Comparison of ENCODE assay signal across 14 cellular contexts in the genomic region with DNA sequence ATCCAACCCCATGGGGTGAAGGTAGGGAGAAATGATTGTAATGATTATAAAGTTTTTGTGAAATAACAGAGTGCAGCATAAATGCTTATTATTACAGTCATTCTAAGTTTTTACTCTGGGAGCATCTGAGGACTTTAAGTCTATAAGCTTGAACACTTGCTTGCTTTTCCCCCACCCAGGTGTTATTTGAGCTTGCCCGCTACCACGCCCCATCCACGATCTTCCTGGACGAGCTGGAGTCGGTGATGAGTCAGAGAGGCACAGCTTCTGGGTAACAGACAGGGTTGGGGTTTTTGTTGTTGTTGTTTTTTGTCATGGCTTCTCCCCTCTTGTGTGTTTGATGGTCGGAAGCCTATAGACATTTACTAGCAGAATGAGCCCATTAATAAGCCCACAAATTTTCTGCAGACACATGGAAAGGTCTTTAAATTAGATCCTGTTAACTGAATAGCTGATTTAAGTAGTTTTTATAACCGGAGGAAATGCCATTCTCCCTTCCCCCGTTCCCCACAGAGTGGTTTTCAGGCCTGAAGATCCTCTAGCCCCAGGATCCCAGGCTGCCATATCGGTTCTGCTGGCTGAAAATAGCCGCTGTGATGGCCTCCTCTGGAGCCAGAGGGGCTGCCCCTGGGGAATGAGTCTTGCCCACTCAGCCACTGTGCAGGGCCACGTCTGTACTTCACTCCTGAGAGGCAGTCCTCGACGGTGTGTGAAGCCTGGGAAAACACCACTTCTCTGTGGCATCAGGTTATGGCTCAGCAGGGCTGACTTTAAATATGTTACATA. TPM values are rescaled to one million over a fixed set of nuclear protein-coding genes. Genes with fewer than 3 reads are reported as not detected.
DNase-seq lines count a peak whose midpoint lies in the region; ATAC-seq and TF ChIP-seq lines count a peak whose summit lies in the region.
"Had no signal": no experiment of that assay in that cellular context is flagged by ENCODE, and none has a peak within 500 bp of the region (broad histone marks: within the 10 kb centered on the region; RNA-seq: fewer than 3 reads in every experiment).

No MANE protein-coding gene starts in this region.

- DNase-seq in HCEC 1CT (peak; percentile 41), NCI-H460 (ENCODE audit: extremely low read depth, low read depth) (peak; percentile 5), osteocyte (ENCODE audit: extremely low spot score, unreplicated experiment) (no peak), natural killer cell (no peak), OCI-M1 (lab: John Stamatoyannopoulos, UW) (no peak)
- DNase-seq: activated naive CD8-positive, alpha-beta T cell treated with anti-CD3 and anti-CD28 coated beads, Interleukin-2, amount 10 ng/mL, durations not matched to agents 7 days and 5 days; DND-41; Karpas-422; naive thymus-derived CD4-positive, alpha-beta T cell; NCI-H526; T-helper 17 cell had no signal

- H3K4me1 Mint-ChIP-seq in osteocyte (ENCODE audit: unreplicated experiment) (peaks cover 10% of the 10 kb centered on the region), natural killer cell (no peaks in the 10 kb centered on the region)
- H3K4me1 Mint-ChIP-seq: naive thymus-derived CD4-positive, alpha-beta T cell; T-helper 17 cell had no signal

- peaks cover 2% of the 10 kb centered on the region for H3K36me3 Mint-ChIP-seq in osteocyte (ENCODE audit: unreplicated experiment)
- no peaks in the 10 kb centered on the region for H3K36me3 Mint-ChIP-seq in natural killer cell
- H3K36me3 Mint-ChIP-seq: activated naive CD8-positive, alpha-beta T cell treated with anti-CD3 and anti-CD28 coated beads, Interleukin-2, amount 10 ng/mL, durations not matched to agents 7 days and 5 days had no signal

- TF ChIP-seq CTCF in osteocyte (IDR thresholded peaks at IDR 0.05), result no peak
- no peak for TF ChIP-seq CTCF in natural killer cell (IDR thresholded peaks at IDR 0.05)

- intact Hi-C loops in natural killer cell (cut with micrococcal nuclease), result no loop called here

- peak overlapping the region; percentile 15 for H3K27ac Mint-ChIP-seq in osteocyte (ENCODE audit: unreplicated experiment)
- H3K27ac Mint-ChIP-seq in natural killer cell, result no peak overlapping the region
- H3K27ac Mint-ChIP-seq: activated naive CD8-positive, alpha-beta T cell treated with anti-CD3 and anti-CD28 coated beads, Interleukin-2, amount 10 ng/mL, durations not matched to agents 7 days and 5 days; naive thymus-derived CD4-positive, alpha-beta T cell; T-helper 17 cell had no signal

- ATAC-seq in esophagus mucosa, result peak; percentile 60
- no peak for ATAC-seq in natural killer cell
- no peak for ATAC-seq in HG02610 (IDR thresholded peaks at IDR 0.05; ENCODE audit: unreplicated experiment)
- ATAC-seq: naive thymus-derived CD4-positive, alpha-beta T cell; T-helper 17 cell had no signal

- H3K9me3 Mint-ChIP-seq in osteocyte (ENCODE audit: unreplicated experiment), result no peaks in the 10 kb centered on the region
- H3K9me3 Mint-ChIP-seq in natural killer cell, result no peaks in the 10 kb centered on the region
- H3K9me3 Mint-ChIP-seq: activated naive CD8-positive, alpha-beta T cell treated with anti-CD3 and anti-CD28 coated beads, Interleukin-2, amount 10 ng/mL, durations not matched to agents 7 days and 5 days had no signal

- H3K4me3 Mint-ChIP-seq in osteocyte (ENCODE audit: unreplicated experiment) (no peak overlapping the region), natural killer cell (no peak overlapping the region)
- H3K4me3 Mint-ChIP-seq: activated naive CD8-positive, alpha-beta T cell treated with anti-CD3 and anti-CD28 coated beads, Interleukin-2, amount 10 ng/mL, durations not matched to agents 7 days and 5 days; naive thymus-derived CD4-positive, alpha-beta T cell; T-helper 17 cell had no signal

- H3K27me3 Mint-ChIP-seq in osteocyte (ENCODE audit: unreplicated experiment) (no peaks in the 10 kb centered on the region), natural killer cell (ENCODE audit: low read depth in 2 of 2) (peaks cover 3 to 7% of the 10 kb centered on the region in 2 donors)
- H3K27me3 Mint-ChIP-seq: activated naive CD8-positive, alpha-beta T cell treated with anti-CD3 and anti-CD28 coated beads, Interleukin-2, amount 10 ng/mL, durations not matched to agents 7 days and 5 days had no signal

RNA-seq across cellular contexts. Expression of a gene that starts 39.9 kb away (rescaled TPM):
- total RNA-seq in NCI-H460 (2014; rRNA removed; shearing (Covaris generic)), result not detected in 2 replicates
- not detected in 2 replicates for polyA plus RNA-seq in NCI-H460 (2014; cell fraction: nucleus; rRNA removed)
- not detected for total RNA-seq in esophagus mucosa
- not detected in 2 replicates for total RNA-seq in osteocyte
- total RNA-seq in natural killer cell, result not detected
- total RNA-seq: activated naive CD8-positive, alpha-beta T cell treated with anti-CD3 and anti-CD28 coated beads, Interleukin-2, amount 10 ng/mL, durations not matched to agents 7 days and 5 days; naive thymus-derived CD4-positive, alpha-beta T cell; T-helper 17 cell; urinary bladder had no signal
- polyA plus RNA-seq: naive thymus-derived CD4-positive, alpha-beta T cell; urinary bladder had no signal

Comparison
In these comparisons a context has a peak if more than half of its experiments do, and no peak if none do; other contexts are left out.
1. DNase-seq: peak in HCEC 1CT (single experiment) and NCI-H460 (single experiment); none in osteocyte (single experiment), natural killer cell (single experiment) and OCI-M1 (single experiment).